In the genomic region with DNA sequence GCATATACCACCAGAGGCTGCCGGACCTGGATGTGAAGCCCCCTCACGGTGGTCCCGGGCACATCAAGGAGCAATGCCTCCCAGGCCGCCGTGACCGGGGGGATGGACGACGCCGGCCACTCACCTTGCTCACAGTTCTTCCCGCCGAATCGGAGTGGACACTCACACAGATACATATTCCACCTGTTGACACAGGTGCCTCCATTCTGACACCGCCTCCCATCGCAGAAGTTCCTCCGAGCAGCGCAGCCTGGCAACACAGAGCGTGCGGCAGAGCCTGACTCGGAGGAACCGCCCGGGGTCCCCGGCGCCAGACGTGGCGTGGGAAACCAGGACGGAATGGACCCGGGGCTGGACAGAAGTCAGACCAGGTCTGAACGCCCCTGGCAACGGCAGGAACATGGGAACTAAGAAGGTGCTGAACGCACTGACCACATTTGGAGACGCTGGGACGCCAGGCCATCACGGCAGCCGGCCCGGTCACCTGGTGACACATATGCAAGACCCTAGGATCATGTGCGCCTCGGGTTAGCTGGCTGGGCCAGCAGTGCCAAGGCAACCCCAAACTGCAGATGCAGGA, we compare ENCODE assay signal across 2 cellular contexts.
TF ChIP-seq lines count a peak whose summit lies in the region.

No MANE protein-coding gene starts in this region.

TF ChIP-seq in H1, 55 proteins besides CTCF, POLR2A, EP300 and RAD21:
- TF ChIP-seq ZNF274 (IDR thresholded peaks at IDR 0.05; ENCODE audit: borderline replicate concordance, extremely low read depth, low read length) (no peak), RNF2 (IDR thresholded peaks at IDR 0.05; ENCODE audit: borderline replicate concordance, low read depth, low read length, missing control alignments, poor library complexity, severe bottlenecking) (no peak), EZH2 (IDR thresholded peaks at IDR 0.05; ENCODE audit: low read depth, low read length, severe bottlenecking) (no peak), JUN (IDR thresholded peaks at IDR 0.05; ENCODE audit: low read depth, low read length) (no peak), TCF12 (IDR thresholded peaks at IDR 0.05; ENCODE audit: low read depth, low read length) (no peak), SAP30 (IDR thresholded peaks at IDR 0.05; ENCODE audit: insufficient read depth, insufficient replicate concordance, low read length) (no peak), KDM1A (IDR thresholded peaks at IDR 0.05; ENCODE audit: borderline replicate concordance, low read length) (no peak), SIRT6 (IDR thresholded peaks at IDR 0.05; ENCODE audit: low read length) (no peak), CBX5 (IDR thresholded peaks at IDR 0.05; ENCODE audit: low read depth, low read length) (no peak), SIX5 (IDR thresholded peaks at IDR 0.05; ENCODE audit: low read depth, low read length) (no peak)
- TF ChIP-seq, protein P1, sequence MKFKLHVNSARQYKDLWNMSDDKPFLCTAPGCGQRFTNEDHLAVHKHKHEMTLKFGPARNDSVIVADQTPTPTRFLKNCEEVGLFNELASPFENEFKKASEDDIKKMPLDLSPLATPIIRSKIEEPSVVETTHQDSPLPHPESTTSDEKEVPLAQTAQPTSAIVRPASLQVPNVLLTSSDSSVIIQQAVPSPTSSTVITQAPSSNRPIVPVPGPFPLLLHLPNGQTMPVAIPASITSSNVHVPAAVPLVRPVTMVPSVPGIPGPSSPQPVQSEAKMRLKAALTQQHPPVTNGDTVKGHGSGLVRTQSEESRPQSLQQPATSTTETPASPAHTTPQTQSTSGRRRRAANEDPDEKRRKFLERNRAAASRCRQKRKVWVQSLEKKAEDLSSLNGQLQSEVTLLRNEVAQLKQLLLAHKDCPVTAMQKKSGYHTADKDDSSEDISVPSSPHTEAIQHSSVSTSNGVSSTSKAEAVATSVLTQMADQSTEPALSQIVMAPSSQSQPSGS (IDR thresholded peaks at IDR 0.05; ENCODE audit: low read length), result no peak
- TF ChIP-seq, protein P2, sequence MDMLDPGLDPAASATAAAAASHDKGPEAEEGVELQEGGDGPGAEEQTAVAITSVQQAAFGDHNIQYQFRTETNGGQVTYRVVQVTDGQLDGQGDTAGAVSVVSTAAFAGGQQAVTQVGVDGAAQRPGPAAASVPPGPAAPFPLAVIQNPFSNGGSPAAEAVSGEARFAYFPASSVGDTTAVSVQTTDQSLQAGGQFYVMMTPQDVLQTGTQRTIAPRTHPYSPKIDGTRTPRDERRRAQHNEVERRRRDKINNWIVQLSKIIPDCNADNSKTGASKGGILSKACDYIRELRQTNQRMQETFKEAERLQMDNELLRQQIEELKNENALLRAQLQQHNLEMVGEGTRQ (IDR thresholded peaks at IDR 0.05; ENCODE audit: low read length), result no peak
- TF ChIP-seq, protein P3, sequence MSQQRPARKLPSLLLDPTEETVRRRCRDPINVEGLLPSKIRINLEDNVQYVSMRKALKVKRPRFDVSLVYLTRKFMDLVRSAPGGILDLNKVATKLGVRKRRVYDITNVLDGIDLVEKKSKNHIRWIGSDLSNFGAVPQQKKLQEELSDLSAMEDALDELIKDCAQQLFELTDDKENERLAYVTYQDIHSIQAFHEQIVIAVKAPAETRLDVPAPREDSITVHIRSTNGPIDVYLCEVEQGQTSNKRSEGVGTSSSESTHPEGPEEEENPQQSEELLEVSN (IDR thresholded peaks at IDR 0.05), result no peak

TF ChIP-seq in HepG2, 621 proteins besides CTCF, POLR2A, EP300 and RAD21:
- TF ChIP-seq WIZ (CRISPR knock-in tag; IDR thresholded peaks at IDR 0.05) (no peak), ZNF367 (CRISPR knock-in tag; IDR thresholded peaks at IDR 0.05; ENCODE audit: borderline replicate concordance) (no peak)
- TF ChIP-seq, protein P4, sequence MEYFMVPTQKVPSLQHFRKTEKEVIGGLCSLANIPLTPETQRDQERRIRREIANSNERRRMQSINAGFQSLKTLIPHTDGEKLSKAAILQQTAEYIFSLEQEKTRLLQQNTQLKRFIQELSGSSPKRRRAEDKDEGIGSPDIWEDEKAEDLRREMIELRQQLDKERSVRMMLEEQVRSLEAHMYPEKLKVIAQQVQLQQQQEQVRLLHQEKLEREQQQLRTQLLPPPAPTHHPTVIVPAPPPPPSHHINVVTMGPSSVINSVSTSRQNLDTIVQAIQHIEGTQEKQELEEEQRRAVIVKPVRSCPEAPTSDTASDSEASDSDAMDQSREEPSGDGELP (IDR thresholded peaks at IDR 0.05; ENCODE audit: borderline replicate concordance, low read depth), result no peak
- TF ChIP-seq, protein P5, sequence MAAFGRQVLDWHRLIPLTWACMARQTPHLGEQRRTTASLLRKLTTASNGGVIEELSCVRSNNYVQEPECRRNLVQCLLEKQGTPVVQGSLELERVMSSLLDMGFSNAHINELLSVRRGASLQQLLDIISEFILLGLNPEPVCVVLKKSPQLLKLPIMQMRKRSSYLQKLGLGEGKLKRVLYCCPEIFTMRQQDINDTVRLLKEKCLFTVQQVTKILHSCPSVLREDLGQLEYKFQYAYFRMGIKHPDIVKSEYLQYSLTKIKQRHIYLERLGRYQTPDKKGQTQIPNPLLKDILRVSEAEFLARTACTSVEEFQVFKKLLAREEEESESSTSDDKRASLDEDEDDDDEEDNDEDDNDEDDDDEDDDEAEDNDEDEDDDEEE (CRISPR knock-in tag; IDR thresholded peaks at IDR 0.05), result no peak
